ENCODE assay signal across 8 cellular contexts in the genomic region with DNA sequence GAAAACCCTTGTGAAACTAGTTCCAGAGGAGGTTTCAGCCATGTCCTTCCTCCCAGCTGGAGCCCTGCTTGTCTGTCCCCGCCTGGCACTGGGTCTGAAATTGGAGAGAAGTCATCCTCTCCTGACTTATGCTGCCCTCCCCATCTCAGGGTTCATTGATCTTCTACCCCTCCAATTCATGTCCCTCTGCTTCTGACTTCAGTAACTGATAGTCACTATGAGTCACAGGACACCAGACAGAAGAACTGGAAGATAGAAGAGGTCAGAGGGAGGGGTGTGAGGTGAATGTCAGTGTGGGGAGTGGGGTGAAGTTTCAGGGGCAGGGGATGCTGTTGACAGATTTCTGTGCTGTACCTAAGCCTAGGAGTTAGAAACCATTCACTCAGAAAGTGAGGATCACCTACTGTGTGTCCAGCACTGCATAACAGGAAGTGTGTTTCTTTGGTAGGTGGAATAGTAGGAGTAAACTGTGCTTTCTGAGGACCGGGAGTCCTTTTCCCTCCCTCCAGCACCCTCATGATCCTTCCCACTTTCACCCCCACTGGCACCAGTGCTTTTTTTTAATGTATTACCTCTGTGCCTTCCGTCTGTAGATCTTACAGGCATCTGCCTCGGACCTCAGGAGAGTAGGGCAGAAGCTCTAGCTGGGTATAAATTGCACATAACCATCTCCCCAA. TPM values are rescaled to one million over a fixed set of nuclear protein-coding genes. Genes with fewer than 3 reads are reported as not detected.
A peak's percentile ranks its signal among the peaks of the same experiment; 100 is the strongest.
DNase-seq lines count a peak whose midpoint lies in the region; ATAC-seq and TF ChIP-seq lines count a peak whose summit lies in the region.

No MANE protein-coding gene starts in this region.

- no peaks in the 10 kb centered on the region for H3K9me3 Mint-ChIP-seq in activated T-cell treated with anti-CD3 and anti-CD28 coated beads, Interleukin-2, amount 50 U/mL, for 72 hours
- no peaks in the 10 kb centered on the region for H3K9me3 Mint-ChIP-seq in activated naive CD8-positive, alpha-beta T cell (ENCODE audit: low read depth)

- H3K27ac ChIP-seq in lower lobe of right lung, result peak overlapping the region; percentile 91
- peak overlapping the region; percentile 92 to 94 for H3K27ac ChIP-seq in tibial artery
- no peak overlapping the region for H3K27ac ChIP-seq in colonic mucosa

- TF ChIP-seq CTCF in lower lobe of right lung (IDR thresholded peaks at IDR 0.05) (no peak), tibial artery (IDR thresholded peaks at IDR 0.05) (no peak), colonic mucosa (IDR thresholded peaks at IDR 0.05) (no peak), mucosa of descending colon (IDR thresholded peaks at IDR 0.05) (no peak)

- H3K36me3 ChIP-seq in lower lobe of right lung (peaks cover 50% of the 10 kb centered on the region), tibial artery (peaks cover 17 to 54% (median 36%) of the 10 kb centered on the region in 3 donors), colonic mucosa (no peaks in the 10 kb centered on the region), mucosa of descending colon (ENCODE audit: low read depth) (no peaks in the 10 kb centered on the region)

- no peaks in the 10 kb centered on the region for H3K27me3 Mint-ChIP-seq in activated T-cell treated with anti-CD3 and anti-CD28 coated beads, Interleukin-2, amount 50 U/mL, for 72 hours (ENCODE audit: low read depth)
- H3K27me3 Mint-ChIP-seq in activated naive CD8-positive, alpha-beta T cell, result no peaks in the 10 kb centered on the region

- peaks cover 15% of the 10 kb centered on the region for H3K4me1 ChIP-seq in lower lobe of right lung
- peaks cover 0 to 14% (median 9%) of the 10 kb centered on the region in 4 donors for H3K4me1 ChIP-seq in tibial artery
- peaks cover 5% of the 10 kb centered on the region for H3K4me1 ChIP-seq in colonic mucosa
- H3K4me1 ChIP-seq in mucosa of descending colon (ENCODE audit: low read depth), result no peaks in the 10 kb centered on the region

- H3K36me3 Mint-ChIP-seq in activated T-cell treated with anti-CD3 and anti-CD28 coated beads, Interleukin-2, amount 50 U/mL, for 72 hours (ENCODE audit: insufficient read depth in 2 of 2), result peaks cover 0 to 6% of the 10 kb centered on the region in 2 donors
- peaks cover 7% of the 10 kb centered on the region for H3K36me3 Mint-ChIP-seq in activated naive CD8-positive, alpha-beta T cell

- H3K4me1 Mint-ChIP-seq in activated T-cell treated with anti-CD3 and anti-CD28 coated beads, Interleukin-2, amount 50 U/mL, for 72 hours (ENCODE audit: low read depth), result peaks cover 40% of the 10 kb centered on the region
- peaks cover 26% of the 10 kb centered on the region for H3K4me1 Mint-ChIP-seq in activated naive CD8-positive, alpha-beta T cell (ENCODE audit: low read depth)

- no peak for DNase-seq in activated T-cell treated with anti-CD3 and anti-CD28 coated beads, Interleukin-2, amount 50 U/mL, for 72 hours
- no peak for DNase-seq in activated T-cell treated with anti-CD3 and anti-CD28 coated beads, Interleukin-2, amount 50 U/mL, for 48 hours
- no peak for DNase-seq in lower lobe of right lung
- no peak for DNase-seq in tibial artery
- no peak for DNase-seq in colonic mucosa
- no peak for DNase-seq in NCI-H2227 (lab: John Stamatoyannopoulos, UW; ENCODE audit: unreplicated experiment)
- no peak for DNase-seq in mucosa of descending colon

- peak overlapping the region; percentile 97 for H3K4me3 ChIP-seq in lower lobe of right lung
- H3K4me3 ChIP-seq in tibial artery, result peak overlapping the region; percentile 86 to 88
- no peak overlapping the region for H3K4me3 ChIP-seq in colonic mucosa
- no peak overlapping the region for H3K4me3 ChIP-seq in mucosa of descending colon

- ATAC-seq in activated T-cell treated with anti-CD3 and anti-CD28 coated beads, Interleukin-2, amount 50 U/mL, for 72 hours (replicated peaks in 1 of 2), result peak in 1 of 2 donors; percentile 26
- ATAC-seq in lower lobe of right lung (no peak), mucosa of descending colon (no peak)

- H3K27ac Mint-ChIP-seq in activated T-cell treated with anti-CD3 and anti-CD28 coated beads, Interleukin-2, amount 50 U/mL, for 72 hours, result peak overlapping the region; percentile 26
- peak overlapping the region; percentile 91 for H3K27ac Mint-ChIP-seq in activated naive CD8-positive, alpha-beta T cell

- H3K4me3 Mint-ChIP-seq in activated T-cell treated with anti-CD3 and anti-CD28 coated beads, Interleukin-2, amount 50 U/mL, for 72 hours, result peak overlapping the region; percentile 86 to 87
- H3K4me3 Mint-ChIP-seq in activated naive CD8-positive, alpha-beta T cell, result peak overlapping the region; percentile 91

- H3K27me3 ChIP-seq in lower lobe of right lung (ENCODE audit: low read depth) (no peaks in the 10 kb centered on the region), tibial artery (no peaks in the 10 kb centered on the region), colonic mucosa (no peaks in the 10 kb centered on the region)

- intact Hi-C loops in lower lobe of right lung (cut with DNase I), result no loop called here
- intact Hi-C loops in tibial artery (cut with DNase I; ENCODE audit: low total_unique reads), result no loop called here
- intact Hi-C loops in colonic mucosa (cut with DNase I), result no loop called here
- intact Hi-C loops in mucosa of descending colon (cut with DNase I, micrococcal nuclease), result no loop called here

- H3K9me3 ChIP-seq in lower lobe of right lung, result no peaks in the 10 kb centered on the region
- no peaks in the 10 kb centered on the region for H3K9me3 ChIP-seq in tibial artery
- H3K9me3 ChIP-seq in colonic mucosa, result no peaks in the 10 kb centered on the region
- H3K9me3 ChIP-seq in mucosa of descending colon, result no peaks in the 10 kb centered on the region

- H3K9ac ChIP-seq in colonic mucosa (ENCODE audit: low read depth in 2 of 2, low read length in 2 of 2), result no peak overlapping the region

RNA-seq across cellular contexts. Expression of a gene that starts 0.6 kb away (rescaled TPM):
- 10 to 100 TPM; 26.4 to 31.1 TPM for total RNA-seq in activated T-cell treated with anti-CD3 and anti-CD28 coated beads, Interleukin-2, amount 50 U/mL, for 72 hours
- total RNA-seq in lower lobe of right lung (30.6 TPM), colonic mucosa (10 to 100 TPM; 41.7 to 60.3 TPM), mucosa of descending colon (10 to 100 TPM; 34.9 to 66.8 (median 35.1) TPM)

RNA-seq across cellular contexts. Expression of a gene that starts 17.6 kb away (rescaled TPM):
- 10 to 100 TPM; 18.8 to 20.0 TPM for total RNA-seq in activated T-cell treated with anti-CD3 and anti-CD28 coated beads, Interleukin-2, amount 50 U/mL, for 72 hours
- total RNA-seq in lower lobe of right lung (13.3 TPM), colonic mucosa (10 to 100 TPM; 10.1 to 12.1 TPM), mucosa of descending colon (10 to 100 TPM in 2 of 3 donors, 1 to 10 TPM in 1; 9.5 to 16.2 (median 10.4) TPM)

Comparison
In these comparisons a context has a peak if more than half of its experiments do, and no peak if none do; other contexts are left out.
1. H3K4me3 ChIP-seq: peak in lower lobe of right lung (single experiment) and tibial artery (2 of 2); none in colonic mucosa (single experiment) and mucosa of descending colon (single experiment).